1 cellular context compared by ENCODE assay signal in the genomic region with DNA sequence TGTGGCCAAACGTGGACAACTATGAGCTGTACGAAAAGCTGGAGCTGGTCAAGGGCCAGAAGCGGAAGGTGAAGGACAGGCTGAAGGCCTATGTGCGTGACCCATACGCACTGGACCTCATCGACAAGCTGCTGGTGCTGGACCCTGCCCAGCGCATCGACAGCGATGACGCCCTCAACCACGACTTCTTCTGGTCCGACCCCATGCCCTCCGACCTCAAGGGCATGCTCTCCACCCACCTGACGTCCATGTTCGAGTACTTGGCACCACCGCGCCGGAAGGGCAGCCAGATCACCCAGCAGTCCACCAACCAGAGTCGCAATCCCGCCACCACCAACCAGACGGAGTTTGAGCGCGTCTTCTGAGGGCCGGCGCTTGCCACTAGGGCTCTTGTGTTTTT.
TF ChIP-seq lines count a peak whose summit lies in the region.

No MANE protein-coding gene starts in this region.

TF ChIP-seq in K562, 482 proteins besides CTCF, POLR2A, EP300 and RAD21:
- TF ChIP-seq GATAD2B (IDR thresholded peaks at IDR 0.05; ENCODE audit: borderline replicate concordance) = no peak
- TF ChIP-seq TFAM (CRISPR knock-in tag; conservative IDR thresholded peaks at IDR 0.05) = no peak
- peak; percentile 28; the same call in 1 of the 2 replicates for TF ChIP-seq ZFX (CRISPR knock-in tag; IDR thresholded peaks at IDR 0.05)
- TF ChIP-seq, protein P1, sequence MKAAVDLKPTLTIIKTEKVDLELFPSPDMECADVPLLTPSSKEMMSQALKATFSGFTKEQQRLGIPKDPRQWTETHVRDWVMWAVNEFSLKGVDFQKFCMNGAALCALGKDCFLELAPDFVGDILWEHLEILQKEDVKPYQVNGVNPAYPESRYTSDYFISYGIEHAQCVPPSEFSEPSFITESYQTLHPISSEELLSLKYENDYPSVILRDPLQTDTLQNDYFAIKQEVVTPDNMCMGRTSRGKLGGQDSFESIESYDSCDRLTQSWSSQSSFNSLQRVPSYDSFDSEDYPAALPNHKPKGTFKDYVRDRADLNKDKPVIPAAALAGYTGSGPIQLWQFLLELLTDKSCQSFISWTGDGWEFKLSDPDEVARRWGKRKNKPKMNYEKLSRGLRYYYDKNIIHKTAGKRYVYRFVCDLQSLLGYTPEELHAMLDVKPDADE (conservative IDR thresholded peaks at IDR 0.05; ENCODE audit: control insufficient read depth, low read depth, low read length) = 0 out of 2 replicates have a peak, but pooled peaks have one; percentile 38
- TF ChIP-seq, protein P2, sequence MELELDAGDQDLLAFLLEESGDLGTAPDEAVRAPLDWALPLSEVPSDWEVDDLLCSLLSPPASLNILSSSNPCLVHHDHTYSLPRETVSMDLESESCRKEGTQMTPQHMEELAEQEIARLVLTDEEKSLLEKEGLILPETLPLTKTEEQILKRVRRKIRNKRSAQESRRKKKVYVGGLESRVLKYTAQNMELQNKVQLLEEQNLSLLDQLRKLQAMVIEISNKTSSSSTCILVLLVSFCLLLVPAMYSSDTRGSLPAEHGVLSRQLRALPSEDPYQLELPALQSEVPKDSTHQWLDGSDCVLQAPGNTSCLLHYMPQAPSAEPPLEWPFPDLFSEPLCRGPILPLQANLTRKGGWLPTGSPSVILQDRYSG (tag; conservative IDR thresholded peaks at IDR 0.05; ENCODE audit: low read depth) = no peak
- no peak for TF ChIP-seq BHLHE40 (IDR thresholded peaks at IDR 0.05; ENCODE audit: low read length)
- TF ChIP-seq, protein P3, sequence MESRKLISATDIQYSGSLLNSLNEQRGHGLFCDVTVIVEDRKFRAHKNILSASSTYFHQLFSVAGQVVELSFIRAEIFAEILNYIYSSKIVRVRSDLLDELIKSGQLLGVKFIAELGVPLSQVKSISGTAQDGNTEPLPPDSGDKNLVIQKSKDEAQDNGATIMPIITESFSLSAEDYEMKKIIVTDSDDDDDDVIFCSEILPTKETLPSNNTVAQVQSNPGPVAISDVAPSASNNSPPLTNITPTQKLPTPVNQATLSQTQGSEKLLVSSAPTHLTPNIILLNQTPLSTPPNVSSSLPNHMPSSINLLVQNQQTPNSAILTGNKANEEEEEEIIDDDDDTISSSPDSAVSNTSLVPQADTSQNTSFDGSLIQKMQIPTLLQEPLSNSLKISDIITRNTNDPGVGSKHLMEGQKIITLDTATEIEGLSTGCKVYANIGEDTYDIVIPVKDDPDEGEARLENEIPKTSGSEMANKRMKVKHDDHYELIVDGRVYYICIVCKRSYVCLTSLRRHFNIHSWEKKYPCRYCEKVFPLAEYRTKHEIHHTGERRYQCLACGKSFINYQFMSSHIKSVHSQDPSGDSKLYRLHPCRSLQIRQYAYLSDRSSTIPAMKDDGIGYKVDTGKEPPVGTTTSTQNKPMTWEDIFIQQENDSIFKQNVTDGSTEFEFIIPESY (CRISPR knock-in tag; IDR thresholded peaks at IDR 0.05) = peak; percentile 88
- TF ChIP-seq FOXA1 (IDR thresholded peaks at IDR 0.05; ENCODE audit: borderline replicate concordance) = no peak
- TF ChIP-seq ETV6 (IDR thresholded peaks at IDR 0.05; ENCODE audit: borderline replicate concordance in 1 of 2, low read depth in 2 of 2, low read length in 1 of 2) = no peak
- no peak for TF ChIP-seq ETV6 (CRISPR knock-in tag; IDR thresholded peaks at IDR 0.05; ENCODE audit: borderline replicate concordance)
- TF ChIP-seq, protein P4, sequence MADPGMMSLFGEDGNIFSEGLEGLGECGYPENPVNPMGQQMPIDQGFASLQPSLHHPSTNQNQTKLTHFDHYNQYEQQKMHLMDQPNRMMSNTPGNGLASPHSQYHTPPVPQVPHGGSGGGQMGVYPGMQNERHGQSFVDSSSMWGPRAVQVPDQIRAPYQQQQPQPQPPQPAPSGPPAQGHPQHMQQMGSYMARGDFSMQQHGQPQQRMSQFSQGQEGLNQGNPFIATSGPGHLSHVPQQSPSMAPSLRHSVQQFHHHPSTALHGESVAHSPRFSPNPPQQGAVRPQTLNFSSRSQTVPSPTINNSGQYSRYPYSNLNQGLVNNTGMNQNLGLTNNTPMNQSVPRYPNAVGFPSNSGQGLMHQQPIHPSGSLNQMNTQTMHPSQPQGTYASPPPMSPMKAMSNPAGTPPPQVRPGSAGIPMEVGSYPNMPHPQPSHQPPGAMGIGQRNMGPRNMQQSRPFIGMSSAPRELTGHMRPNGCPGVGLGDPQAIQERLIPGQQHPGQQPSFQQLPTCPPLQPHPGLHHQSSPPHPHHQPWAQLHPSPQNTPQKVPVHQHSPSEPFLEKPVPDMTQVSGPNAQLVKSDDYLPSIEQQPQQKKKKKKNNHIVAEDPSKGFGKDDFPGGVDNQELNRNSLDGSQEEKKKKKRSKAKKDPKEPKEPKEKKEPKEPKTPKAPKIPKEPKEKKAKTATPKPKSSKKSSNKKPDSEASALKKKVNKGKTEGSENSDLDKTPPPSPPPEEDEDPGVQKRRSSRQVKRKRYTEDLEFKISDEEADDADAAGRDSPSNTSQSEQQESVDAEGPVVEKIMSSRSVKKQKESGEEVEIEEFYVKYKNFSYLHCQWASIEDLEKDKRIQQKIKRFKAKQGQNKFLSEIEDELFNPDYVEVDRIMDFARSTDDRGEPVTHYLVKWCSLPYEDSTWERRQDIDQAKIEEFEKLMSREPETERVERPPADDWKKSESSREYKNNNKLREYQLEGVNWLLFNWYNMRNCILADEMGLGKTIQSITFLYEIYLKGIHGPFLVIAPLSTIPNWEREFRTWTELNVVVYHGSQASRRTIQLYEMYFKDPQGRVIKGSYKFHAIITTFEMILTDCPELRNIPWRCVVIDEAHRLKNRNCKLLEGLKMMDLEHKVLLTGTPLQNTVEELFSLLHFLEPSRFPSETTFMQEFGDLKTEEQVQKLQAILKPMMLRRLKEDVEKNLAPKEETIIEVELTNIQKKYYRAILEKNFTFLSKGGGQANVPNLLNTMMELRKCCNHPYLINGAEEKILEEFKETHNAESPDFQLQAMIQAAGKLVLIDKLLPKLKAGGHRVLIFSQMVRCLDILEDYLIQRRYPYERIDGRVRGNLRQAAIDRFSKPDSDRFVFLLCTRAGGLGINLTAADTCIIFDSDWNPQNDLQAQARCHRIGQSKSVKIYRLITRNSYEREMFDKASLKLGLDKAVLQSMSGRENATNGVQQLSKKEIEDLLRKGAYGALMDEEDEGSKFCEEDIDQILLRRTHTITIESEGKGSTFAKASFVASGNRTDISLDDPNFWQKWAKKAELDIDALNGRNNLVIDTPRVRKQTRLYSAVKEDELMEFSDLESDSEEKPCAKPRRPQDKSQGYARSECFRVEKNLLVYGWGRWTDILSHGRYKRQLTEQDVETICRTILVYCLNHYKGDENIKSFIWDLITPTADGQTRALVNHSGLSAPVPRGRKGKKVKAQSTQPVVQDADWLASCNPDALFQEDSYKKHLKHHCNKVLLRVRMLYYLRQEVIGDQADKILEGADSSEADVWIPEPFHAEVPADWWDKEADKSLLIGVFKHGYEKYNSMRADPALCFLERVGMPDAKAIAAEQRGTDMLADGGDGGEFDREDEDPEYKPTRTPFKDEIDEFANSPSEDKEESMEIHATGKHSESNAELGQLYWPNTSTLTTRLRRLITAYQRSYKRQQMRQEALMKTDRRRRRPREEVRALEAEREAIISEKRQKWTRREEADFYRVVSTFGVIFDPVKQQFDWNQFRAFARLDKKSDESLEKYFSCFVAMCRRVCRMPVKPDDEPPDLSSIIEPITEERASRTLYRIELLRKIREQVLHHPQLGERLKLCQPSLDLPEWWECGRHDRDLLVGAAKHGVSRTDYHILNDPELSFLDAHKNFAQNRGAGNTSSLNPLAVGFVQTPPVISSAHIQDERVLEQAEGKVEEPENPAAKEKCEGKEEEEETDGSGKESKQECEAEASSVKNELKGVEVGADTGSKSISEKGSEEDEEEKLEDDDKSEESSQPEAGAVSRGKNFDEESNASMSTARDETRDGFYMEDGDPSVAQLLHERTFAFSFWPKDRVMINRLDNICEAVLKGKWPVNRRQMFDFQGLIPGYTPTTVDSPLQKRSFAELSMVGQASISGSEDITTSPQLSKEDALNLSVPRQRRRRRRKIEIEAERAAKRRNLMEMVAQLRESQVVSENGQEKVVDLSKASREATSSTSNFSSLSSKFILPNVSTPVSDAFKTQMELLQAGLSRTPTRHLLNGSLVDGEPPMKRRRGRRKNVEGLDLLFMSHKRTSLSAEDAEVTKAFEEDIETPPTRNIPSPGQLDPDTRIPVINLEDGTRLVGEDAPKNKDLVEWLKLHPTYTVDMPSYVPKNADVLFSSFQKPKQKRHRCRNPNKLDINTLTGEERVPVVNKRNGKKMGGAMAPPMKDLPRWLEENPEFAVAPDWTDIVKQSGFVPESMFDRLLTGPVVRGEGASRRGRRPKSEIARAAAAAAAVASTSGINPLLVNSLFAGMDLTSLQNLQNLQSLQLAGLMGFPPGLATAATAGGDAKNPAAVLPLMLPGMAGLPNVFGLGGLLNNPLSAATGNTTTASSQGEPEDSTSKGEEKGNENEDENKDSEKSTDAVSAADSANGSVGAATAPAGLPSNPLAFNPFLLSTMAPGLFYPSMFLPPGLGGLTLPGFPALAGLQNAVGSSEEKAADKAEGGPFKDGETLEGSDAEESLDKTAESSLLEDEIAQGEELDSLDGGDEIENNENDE (IDR thresholded peaks at IDR 0.05; ENCODE audit: low read depth, low read length) = no peak
- no peak for TF ChIP-seq PYGO2 (tag; IDR thresholded peaks at IDR 0.05)
- 0 out of 2 replicates have a peak, but pooled peaks have one; percentile 6 for TF ChIP-seq RBFOX2 (IDR thresholded peaks at IDR 0.05; ENCODE audit: low read depth, low read length)
